12 cellular contexts compared by ENCODE assay signal in the genomic region with DNA sequence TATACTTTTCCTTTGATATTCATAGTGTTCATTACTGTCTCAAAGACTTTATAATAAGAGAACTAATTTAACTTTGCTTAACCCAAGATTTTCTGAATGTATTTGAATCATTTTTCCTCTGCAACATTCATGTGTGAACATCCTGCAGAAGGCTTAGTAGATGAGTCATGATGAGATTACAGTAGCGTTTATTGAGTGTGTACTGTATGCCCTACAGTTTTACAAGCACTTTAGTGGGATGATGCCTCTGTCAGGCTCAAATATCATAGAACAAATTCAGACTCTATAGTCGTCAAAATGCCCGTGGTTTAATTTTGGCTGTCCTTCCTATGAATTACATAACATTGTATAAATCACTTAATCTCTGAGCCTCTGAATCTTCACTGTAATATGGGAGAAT. TPM values are rescaled to one million over a fixed set of nuclear protein-coding genes. Genes with fewer than 3 reads are reported as not detected.
DNase-seq lines count a peak whose midpoint lies in the region; ATAC-seq and TF ChIP-seq lines count a peak whose summit lies in the region.
"Had no signal": no experiment of that assay in that cellular context is flagged by ENCODE, and none has a peak within 500 bp of the region (broad histone marks: within the 10 kb centered on the region; RNA-seq: fewer than 3 reads in every experiment).

No MANE protein-coding gene starts in this region.

- peak overlapping the region; percentile 72 for H3K27ac ChIP-seq in OCI-LY1 (ENCODE audit: low read depth, low read length, poor library complexity, severe bottlenecking)
- H3K27ac ChIP-seq in RWPE1, result no peak overlapping the region
- H3K27ac ChIP-seq: C4-2B had no signal

- no peak overlapping the region for H3K9ac ChIP-seq in OCI-LY1 (ENCODE audit: low read length)

- peaks cover 36% of the 10 kb centered on the region for H3K4me1 ChIP-seq in OCI-LY1 (ENCODE audit: insufficient read depth, low read length, severe bottlenecking)

- TF ChIP-seq CTCF in OCI-LY1 (IDR thresholded peaks at IDR 0.05; ENCODE audit: low read length) (no peak), RWPE1 (conservative IDR thresholded peaks at IDR 0.05; ENCODE audit: low read depth) (no peak)

- H3K9me3 ChIP-seq in OCI-LY1 (ENCODE audit: low read length), result no peaks in the 10 kb centered on the region

- no peaks in the 10 kb centered on the region for H3K79me2 ChIP-seq in OCI-LY1 (ENCODE audit: insufficient read depth, low read length)

- peak overlapping the region; percentile 43; the same call in 1 of the 2 replicates for H3K4me2 ChIP-seq in OCI-LY1 (ENCODE audit: low read length)

- no peaks in the 10 kb centered on the region for H3K9me2 ChIP-seq in OCI-LY1 (ENCODE audit: low read depth, low read length)

- no peaks in the 10 kb centered on the region for H3K27me3 ChIP-seq in OCI-LY1 (ENCODE audit: insufficient read depth, low read length)

- peaks cover 97% of the 10 kb centered on the region for H3K4me1 Mint-ChIP-seq in activated naive CD4-positive, alpha-beta T cell treated with anti-CD3 and anti-CD28 coated beads, Interleukin-2, amount 10 ng/mL, durations not matched to agents 7 days and 5 days
- peaks cover 69 to 86% of the 10 kb centered on the region in 2 donors for H3K4me1 Mint-ChIP-seq in effector memory CD8-positive, alpha-beta T cell (ENCODE audit: low read depth in 2 of 2)

- no peaks in the 10 kb centered on the region for H3K36me3 ChIP-seq in OCI-LY1 (ENCODE audit: insufficient read depth, low read length)

- CTCF ChIA-PET in activated naive CD4-positive, alpha-beta T cell treated with anti-CD3 and anti-CD28 coated beads, Interleukin-2, amount 10 ng/mL, durations not matched to agents 7 days and 5 days (lab: Charles Lee), result interaction anchor here (1.2 to 8.0 kb wide), 9 partner anchors 8 to 39 kb away, joined by 3 to 45 read pairs (median 13); no protein-coding TSS in a partner anchor
- CTCF ChIA-PET in RWPE1 (lab: Yijun Ruan, JAX), result no interaction called here

- H3K27ac Mint-ChIP-seq in activated naive CD4-positive, alpha-beta T cell treated with anti-CD3 and anti-CD28 coated beads, Interleukin-2, amount 10 ng/mL, durations not matched to agents 7 days and 5 days, result peak overlapping the region; percentile 95
- H3K27ac Mint-ChIP-seq in effector memory CD8-positive, alpha-beta T cell, result peak overlapping the region; percentile 82 to 94

- H3K4me3 ChIP-seq in OCI-LY1 (ENCODE audit: low read depth, low read length, poor library complexity, severe bottlenecking), result no peak overlapping the region

- H2AFZ ChIP-seq in OCI-LY1 (ENCODE audit: low read length), result no peak overlapping the region

- peak overlapping the region; percentile 69 for H3K4me3 Mint-ChIP-seq in activated naive CD4-positive, alpha-beta T cell treated with anti-CD3 and anti-CD28 coated beads, Interleukin-2, amount 10 ng/mL, durations not matched to agents 7 days and 5 days
- peak overlapping the region; percentile 63 to 69 for H3K4me3 Mint-ChIP-seq in effector memory CD8-positive, alpha-beta T cell

- POLR2A ChIA-PET in RWPE1 (lab: Yijun Ruan, JAX; ENCODE audit: low non-redundant PET), result no interaction called here

- peaks cover 8% of the 10 kb centered on the region for H3K9me3 Mint-ChIP-seq in activated naive CD4-positive, alpha-beta T cell treated with anti-CD3 and anti-CD28 coated beads, Interleukin-2, amount 10 ng/mL, durations not matched to agents 7 days and 5 days
- peaks cover 0 to 6% of the 10 kb centered on the region in 2 donors for H3K9me3 Mint-ChIP-seq in effector memory CD8-positive, alpha-beta T cell

- no peak for DNase-seq in activated naive CD4-positive, alpha-beta T cell treated with anti-CD3 and anti-CD28 coated beads, Interleukin-2, amount 10 ng/mL, durations not matched to agents 7 days and 5 days
- DNase-seq in activated naive CD4-positive, alpha-beta T cell treated with Interleukin-2 at 50 U/mL for 16 hours, result no peak
- DNase-seq in effector memory CD8-positive, alpha-beta T cell, result no peak
- DNase-seq in NCI-H2081 treated with DMSO at 0.1 percent for 48 hours (lab: John Stamatoyannopoulos, UW), result no peak
- no peak for DNase-seq in RWPE1 (ENCODE audit: low spot score)
- no peak for DNase-seq in mesenteric fat pad (ENCODE audit: low spot score)
- no peak for DNase-seq in GOT3 (lab: John Stamatoyannopoulos, UW)
- DNase-seq: midbrain, NCI-H146, SW 1271 had no signal

- peaks cover 63% of the 10 kb centered on the region for H3K36me3 Mint-ChIP-seq in activated naive CD4-positive, alpha-beta T cell treated with anti-CD3 and anti-CD28 coated beads, Interleukin-2, amount 10 ng/mL, durations not matched to agents 7 days and 5 days
- peaks cover 37% of the 10 kb centered on the region for H3K36me3 Mint-ChIP-seq in effector memory CD8-positive, alpha-beta T cell (ENCODE audit: insufficient read depth)

- no peaks in the 10 kb centered on the region for H3K27me3 Mint-ChIP-seq in activated naive CD4-positive, alpha-beta T cell treated with anti-CD3 and anti-CD28 coated beads, Interleukin-2, amount 10 ng/mL, durations not matched to agents 7 days and 5 days
- no peaks in the 10 kb centered on the region for H3K27me3 Mint-ChIP-seq in effector memory CD8-positive, alpha-beta T cell

- peak; percentile 12 for ATAC-seq in effector memory CD8-positive, alpha-beta T cell (replicated peaks)

- H4K20me1 ChIP-seq in OCI-LY1 (ENCODE audit: insufficient read depth, low read length), result no peaks in the 10 kb centered on the region

- H3F3A ChIP-seq in OCI-LY1 (ENCODE audit: insufficient read depth, low read length), result no peaks in the 10 kb centered on the region

RNA-seq across cellular contexts. Expression of a gene that starts 41.2 kb away (rescaled TPM):
- total RNA-seq in mesenteric fat pad, result 27.8 TPM
